8 cellular contexts compared by ENCODE assay signal in the genomic region with DNA sequence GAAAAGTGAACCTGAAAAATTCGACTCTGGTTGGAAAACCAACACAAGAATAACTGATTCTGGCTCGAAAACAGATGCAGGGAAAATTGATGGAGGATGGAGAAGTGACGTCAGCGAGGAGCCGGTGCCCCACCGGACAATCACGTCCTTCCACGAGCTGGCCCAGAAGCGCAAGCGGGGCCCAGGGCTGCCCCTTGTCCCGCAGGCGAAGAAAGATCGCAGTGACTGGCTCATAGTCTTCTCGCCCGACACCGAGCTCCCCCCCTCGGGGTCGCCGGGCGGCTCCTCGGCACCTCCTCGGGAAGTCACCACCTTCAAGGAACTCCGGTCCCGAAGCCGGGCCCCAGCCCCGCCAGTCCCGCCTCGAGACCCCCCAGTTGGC. TPM values are rescaled to one million over a fixed set of nuclear protein-coding genes. Genes with fewer than 3 reads are reported as not detected.
DNase-seq lines count a peak whose midpoint lies in the region; ATAC-seq, FAIRE-seq and TF ChIP-seq lines count a peak whose summit lies in the region.

No MANE protein-coding gene starts in this region.

- H3K4me1 ChIP-seq in gastroesophageal sphincter = peaks cover 0 to 62% (median 21%) of the 10 kb centered on the region in 3 donors
- peaks cover 4% of the 10 kb centered on the region for H3K4me1 ChIP-seq in prostate gland (replicated peaks)

- H3K27ac ChIP-seq in gastroesophageal sphincter = peak overlapping the region; percentile 96 to 99 (median 98)
- peak overlapping the region; percentile 95 to 97 for H3K27ac ChIP-seq in prostate gland

- peaks cover 41% of the 10 kb centered on the region for H3K4me1 Mint-ChIP-seq in WTC11

- H3K4me3 ChIP-seq in AG04449 (ENCODE audit: low read depth, low read length) (peak overlapping the region; percentile 84), gastroesophageal sphincter (peak overlapping the region; percentile 81 to 92), prostate gland (peak overlapping the region; percentile 86 to 88)

- FAIRE-seq in GM12891 (lab: Jason Lieb, UNC) = no peak

- peak overlapping the region; percentile 84 for H3K4me3 Mint-ChIP-seq in WTC11

- 0 to 1% methylated on average over 11 to 12 of the region's 28 CpGs for WGBS in gastroesophageal sphincter (ENCODE audit: low coverage in 1 of 2), 2 donors
- WGBS in prostate gland = under 1% methylated on average over 27 of the region's 28 CpGs

- TF ChIP-seq POLR2A in GM12891 (IDR thresholded peaks at IDR 0.05; ENCODE audit: low read depth, low read length) (no peak), gastroesophageal sphincter (IDR thresholded peaks at IDR 0.05) (no peak), prostate gland (IDR thresholded peaks at IDR 0.05) (no peak)

- H3K9me3 ChIP-seq in gastroesophageal sphincter (no peaks in the 10 kb centered on the region), prostate gland (no peaks in the 10 kb centered on the region)

- H3K27me3 ChIP-seq in gastroesophageal sphincter = no peaks in the 10 kb centered on the region
- H3K27me3 ChIP-seq in prostate gland (replicated peaks; ENCODE audit: insufficient read depth) = no peaks in the 10 kb centered on the region

- H3K27me3 Mint-ChIP-seq in WTC11 (ENCODE audit: low read depth) = peaks cover 6% of the 10 kb centered on the region

- intact Hi-C loops in prostate gland (cut with DNase I) = loop anchor here (5.0 kb wide), 4 partner anchors 65 to 270 kb away; a partner anchor contains a TSS

- CTCF ChIA-PET in AG04449 (lab: Yijun Ruan, JAX) = interaction anchor here (0.6 to 13.1 kb wide), 20 partner anchors 10 to 326 kb away, joined by 3 to 253 read pairs (median 4); a partner anchor contains a TSS
- CTCF ChIA-PET in WTC11 (lab: Charles Lee) = interaction anchor here (0.6 to 9.9 kb wide), 21 partner anchors 14 to 238 kb away, joined by 3 to 204 read pairs (median 9); a partner anchor contains a TSS

- H3K27ac Mint-ChIP-seq in WTC11 = peak overlapping the region; percentile 66

- no peak for TF ChIP-seq CTCF in AG04449 (IDR thresholded peaks at IDR 0.05; ENCODE audit: insufficient read depth, low read length, missing control alignments)
- no peak for TF ChIP-seq CTCF in WTC11 (IDR thresholded peaks at IDR 0.05)
- no peak for TF ChIP-seq CTCF in gastroesophageal sphincter (IDR thresholded peaks at IDR 0.05)
- TF ChIP-seq CTCF in prostate gland (IDR thresholded peaks at IDR 0.05) = no peak

- ATAC-seq in WTC11 = no peak
- ATAC-seq in gastroesophageal sphincter = no peak
- ATAC-seq in GM18520 (IDR thresholded peaks at IDR 0.05; ENCODE audit: unreplicated experiment) = no peak

- peaks cover 23% of the 10 kb centered on the region for H3K36me3 Mint-ChIP-seq in WTC11

- peaks cover 0 to 30% of the 10 kb centered on the region in 2 donors for H3K36me3 ChIP-seq in gastroesophageal sphincter
- H3K36me3 ChIP-seq in prostate gland = no peaks in the 10 kb centered on the region

- no peak for DNase-seq in AG04449 (ENCODE audit: low read depth, low spot score)
- DNase-seq in GM12891 (ENCODE audit: insufficient read length, low spot score) = peak; percentile 39
- DNase-seq in WTC11 (ENCODE audit: low spot score) = peak; percentile 41
- no peak for DNase-seq in prostate gland (ENCODE audit: low spot score)
- no peak for DNase-seq in NCI-H524 treated with DMSO at 0.1 percent for 48 hours (lab: John Stamatoyannopoulos, UW)
- no peak for DNase-seq in HUDEP-2 (lab: John Stamatoyannopoulos, UW; ENCODE audit: unreplicated experiment in 76 of 76)

- no peaks in the 10 kb centered on the region for H3K9me3 Mint-ChIP-seq in WTC11

- no peak for TF ChIP-seq EP300 in gastroesophageal sphincter (IDR thresholded peaks at IDR 0.05)

- POLR2A ChIA-PET in AG04449 (lab: Yijun Ruan, JAX) = interaction anchor here (0.6 to 1.0 kb wide), 3 partner anchors 60 to 240 kb away, joined by 3 to 5 read pairs (median 3); a partner anchor contains a TSS
- POLR2A ChIA-PET in WTC11 (lab: Charles Lee) = interaction anchor here (1.9 to 2.5 kb wide), 2 partner anchors 14 to 50 kb away, joined by 5 to 13 read pairs; a partner anchor contains a TSS

TF ChIP-seq in GM12891, 5 proteins besides CTCF, POLR2A, EP300 and RAD21:
- TF ChIP-seq PAX5 (IDR thresholded peaks at IDR 0.05; ENCODE audit: insufficient read depth, low read length, severe bottlenecking) (no peak), SPI1 (IDR thresholded peaks at IDR 0.05; ENCODE audit: low read depth, low read length) (no peak), POLR2AphosphoS5 (IDR thresholded peaks at IDR 0.05; ENCODE audit: low read depth, low read length) (no peak), POU2F2 (IDR thresholded peaks at IDR 0.05; ENCODE audit: low read depth, low read length) (no peak), TAF1 (IDR thresholded peaks at IDR 0.05; ENCODE audit: low read depth, low read length) (no peak)

TF ChIP-seq in WTC11, 78 proteins besides CTCF, POLR2A, EP300 and RAD21:
- TF ChIP-seq PRRX2 (CRISPR knock-in tag; IDR thresholded peaks at IDR 0.05) = no peak
- TF ChIP-seq, protein P1, sequence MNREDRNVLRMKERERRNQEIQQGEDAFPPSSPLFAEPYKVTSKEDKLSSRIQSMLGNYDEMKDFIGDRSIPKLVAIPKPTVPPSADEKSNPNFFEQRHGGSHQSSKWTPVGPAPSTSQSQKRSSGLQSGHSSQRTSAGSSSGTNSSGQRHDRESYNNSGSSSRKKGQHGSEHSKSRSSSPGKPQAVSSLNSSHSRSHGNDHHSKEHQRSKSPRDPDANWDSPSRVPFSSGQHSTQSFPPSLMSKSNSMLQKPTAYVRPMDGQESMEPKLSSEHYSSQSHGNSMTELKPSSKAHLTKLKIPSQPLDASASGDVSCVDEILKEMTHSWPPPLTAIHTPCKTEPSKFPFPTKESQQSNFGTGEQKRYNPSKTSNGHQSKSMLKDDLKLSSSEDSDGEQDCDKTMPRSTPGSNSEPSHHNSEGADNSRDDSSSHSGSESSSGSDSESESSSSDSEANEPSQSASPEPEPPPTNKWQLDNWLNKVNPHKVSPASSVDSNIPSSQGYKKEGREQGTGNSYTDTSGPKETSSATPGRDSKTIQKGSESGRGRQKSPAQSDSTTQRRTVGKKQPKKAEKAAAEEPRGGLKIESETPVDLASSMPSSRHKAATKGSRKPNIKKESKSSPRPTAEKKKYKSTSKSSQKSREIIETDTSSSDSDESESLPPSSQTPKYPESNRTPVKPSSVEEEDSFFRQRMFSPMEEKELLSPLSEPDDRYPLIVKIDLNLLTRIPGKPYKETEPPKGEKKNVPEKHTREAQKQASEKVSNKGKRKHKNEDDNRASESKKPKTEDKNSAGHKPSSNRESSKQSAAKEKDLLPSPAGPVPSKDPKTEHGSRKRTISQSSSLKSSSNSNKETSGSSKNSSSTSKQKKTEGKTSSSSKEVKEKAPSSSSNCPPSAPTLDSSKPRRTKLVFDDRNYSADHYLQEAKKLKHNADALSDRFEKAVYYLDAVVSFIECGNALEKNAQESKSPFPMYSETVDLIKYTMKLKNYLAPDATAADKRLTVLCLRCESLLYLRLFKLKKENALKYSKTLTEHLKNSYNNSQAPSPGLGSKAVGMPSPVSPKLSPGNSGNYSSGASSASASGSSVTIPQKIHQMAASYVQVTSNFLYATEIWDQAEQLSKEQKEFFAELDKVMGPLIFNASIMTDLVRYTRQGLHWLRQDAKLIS (CRISPR knock-in tag; IDR thresholded peaks at IDR 0.05; ENCODE audit: borderline replicate concordance) = no peak

RNA-seq across cellular contexts. Expression of a gene that starts 1.9 kb away (rescaled TPM):
- 8.1 TPM for polyA plus RNA-seq in GM12891 (2012; ENCODE audit: low read depth, missing spikeins)
- total RNA-seq in WTC11 (2021) (51.4 to 68.8 TPM (median 55.3 TPM) in 3 replicates), gastroesophageal sphincter (10 to 100 TPM; 10.8 to 34.2 (median 24.4) TPM), prostate gland (10 to 100 TPM; 34.0 to 35.1 TPM)

RNA-seq across cellular contexts. Expression of a gene that starts 13.9 kb away (rescaled TPM):
- polyA plus RNA-seq in GM12891 (2012; ENCODE audit: low read depth, missing spikeins) = 359 TPM
- total RNA-seq in WTC11 (2021) (342 to 366 TPM (median 354 TPM) in 3 replicates), gastroesophageal sphincter (100 to 1,000 TPM in 1 of 4 donors, 10 to 100 TPM in 3; 71.2 to 125 (median 81.0) TPM), prostate gland (100 to 1,000 TPM in 1 of 2 donors, 10 to 100 TPM in 1; 59.6 to 100 TPM)

RNA-seq across cellular contexts. Expression of a gene that starts 21.3 kb away (rescaled TPM):
- 0.05 TPM for polyA plus RNA-seq in GM12891 (2012; ENCODE audit: low read depth, missing spikeins)
- 1.5 to 2.5 TPM (median 1.6 TPM) in 3 replicates for total RNA-seq in WTC11 (2021)
- total RNA-seq in gastroesophageal sphincter = not detected
- not detected for total RNA-seq in prostate gland

RNA-seq across cellular contexts. Expression of a gene that starts 45.3 kb away (rescaled TPM):
- 1.6 TPM for polyA plus RNA-seq in GM12891 (2012; ENCODE audit: low read depth, missing spikeins)
- 5.9 to 7.3 TPM (median 6.3 TPM) in 3 replicates for total RNA-seq in WTC11 (2021)
- 1 to 10 TPM in 3 of 4 donors, under 1 TPM in 1; 0.47 to 2.2 (median 1.6) TPM for total RNA-seq in gastroesophageal sphincter
- total RNA-seq in prostate gland = 1 to 10 TPM; 1.9 to 2.6 TPM

RNA-seq across cellular contexts. Expression of a gene that starts 49.3 kb away (rescaled TPM):
- 35.8 TPM for polyA plus RNA-seq in GM12891 (2012; ENCODE audit: low read depth, missing spikeins)
- 68.2 to 74.9 TPM (median 74.4 TPM) in 3 replicates for total RNA-seq in WTC11 (2021)
- total RNA-seq in gastroesophageal sphincter = 10 to 100 TPM; 14.4 to 51.4 (median 32.9) TPM
- total RNA-seq in prostate gland = 10 to 100 TPM; 28.1 to 56.5 TPM

Comparison
In these comparisons a context has a peak if more than half of its experiments do, and no peak if none do; other contexts are left out.
1. DNase-seq: peak in GM12891 (single experiment) and WTC11 (single experiment); none in AG04449 (single experiment), prostate gland (single experiment), NCI-H524 treated with DMSO at 0.1 percent for 48 hours (single experiment) and HUDEP-2 (0 of 76).
2. Peak in every context shown above with its lines, with median percentiles within 50 percentile points of each other: H3K4me3 ChIP-seq.